ENCODE assay signal across 22 cellular contexts in the genomic region with DNA sequence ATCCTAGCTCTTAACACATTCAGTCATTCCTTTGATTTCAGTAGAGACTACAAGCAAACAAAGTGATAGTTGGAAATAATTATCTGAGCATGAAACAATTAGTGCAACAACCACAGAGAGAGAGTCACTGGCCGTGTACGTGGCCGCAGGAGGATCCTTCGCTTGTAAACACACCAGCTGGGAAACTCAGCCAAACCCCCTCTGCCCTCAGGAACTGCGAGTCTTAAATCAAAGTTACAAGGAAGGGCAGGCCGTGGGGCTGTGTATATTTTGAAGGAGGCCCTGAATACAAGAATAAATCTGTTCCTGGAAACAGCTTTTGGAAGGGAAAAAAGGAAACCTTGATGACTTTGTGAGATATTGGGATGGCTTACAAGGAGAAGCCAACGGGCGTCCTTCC.
"Had no signal": no experiment of that assay in that cellular context is flagged by ENCODE, and none has a peak within 500 bp of the region (broad histone marks: within the 10 kb centered on the region; RNA-seq: fewer than 3 reads in every experiment).

No MANE protein-coding gene starts in this region.

- H3K27me3 Mint-ChIP-seq: activated B cell treated with CpG ODN at 0.5 μM for 24 hours had no signal

- H3K27ac Mint-ChIP-seq: activated B cell treated with CpG ODN at 0.5 μM for 24 hours; activated naive CD8-positive, alpha-beta T cell treated with anti-CD3 and anti-CD28 coated beads, Interleukin-2, amount 50 U/mL, for 24 hours; immature natural killer cell; stimulated activated naive CD8-positive, alpha-beta T cell treated with anti-CD3 and anti-CD28 coated beads, Interleukin-15, Interleukin-2, amounts not matched to agents 100 ng/mL and 50 ng/mL, for 24 hours; T-helper 1 cell treated with Interleukin-12 subunit alpha and Interleukin-12 subunit beta and Interleukin-4 antibody, amounts not matched to agents 30 μg/mL and 1 μg/mL, for 36 hours had no signal

- H3K9me3 ChIP-seq: mucosa of descending colon, thyroid gland had no signal

- H3K9me3 Mint-ChIP-seq: activated B cell treated with CpG ODN at 0.5 μM for 24 hours; activated naive CD8-positive, alpha-beta T cell treated with anti-CD3 and anti-CD28 coated beads, Interleukin-2, amount 50 U/mL, for 24 hours; immature natural killer cell; stimulated activated naive CD8-positive, alpha-beta T cell treated with anti-CD3 and anti-CD28 coated beads, Interleukin-15, Interleukin-2, amounts not matched to agents 100 ng/mL and 50 ng/mL, for 24 hours; T-helper 1 cell treated with Interleukin-12 subunit alpha and Interleukin-12 subunit beta and Interleukin-4 antibody, amounts not matched to agents 30 μg/mL and 1 μg/mL, for 36 hours had no signal

- H3K27me3 ChIP-seq: thyroid gland had no signal

- H3K36me3 ChIP-seq: thyroid gland had no signal

- H3K27ac ChIP-seq: coronary artery, thyroid gland had no signal

- H3K36me3 Mint-ChIP-seq: immature natural killer cell had no signal

- DNase-seq: activated B cell treated with CpG ODN at 0.5 μM for 24 hours; activated CD4-positive, alpha-beta T cell treated with anti-CD3 and anti-CD28 coated beads for 4 hours; activated CD4-positive, alpha-beta T cell treated with anti-CD3 and anti-CD28 coated beads, Interleukin-2, amount 50 U/mL, for 48 hours; activated gamma-delta T cell; activated naive CD4-positive, alpha-beta T cell treated with anti-CD3 and anti-CD28 coated beads, Interleukin-2, amount 50 U/mL, for 16 hours; activated naive CD8-positive, alpha-beta T cell treated with anti-CD3 and anti-CD28 coated beads, Interleukin-2, amount 50 U/mL, for 24 hours; activated T-cell treated with anti-CD3 and anti-CD28 coated beads for 4 hours; cerebellar nuclear complex; foreskin melanocyte; immature natural killer cell; kidney glomerular epithelial cell; mesendoderm; mucosa of descending colon; occipital lobe; posterior cingulate gyrus; stimulated activated CD4-positive, alpha-beta T cell treated with anti-CD3 and anti-CD28 coated beads, Interleukin-12 subunit alpha, Interleukin-12 subunit beta, amount 100 ng/mL, for 4 hours; substantia nigra; thyroid gland had no signal

- H3K4me1 Mint-ChIP-seq: activated B cell treated with CpG ODN at 0.5 μM for 24 hours; activated naive CD8-positive, alpha-beta T cell treated with anti-CD3 and anti-CD28 coated beads, Interleukin-2, amount 50 U/mL, for 24 hours; immature natural killer cell; neural crest cell had no signal

- H3K4me3 ChIP-seq: coronary artery, mucosa of descending colon, thyroid gland had no signal

- H3K4me3 Mint-ChIP-seq: activated B cell treated with CpG ODN at 0.5 μM for 24 hours; activated naive CD8-positive, alpha-beta T cell treated with anti-CD3 and anti-CD28 coated beads, Interleukin-2, amount 50 U/mL, for 24 hours; immature natural killer cell; neural crest cell; stimulated activated naive CD8-positive, alpha-beta T cell treated with anti-CD3 and anti-CD28 coated beads, Interleukin-15, Interleukin-2, amounts not matched to agents 100 ng/mL and 50 ng/mL, for 24 hours; T-helper 1 cell treated with Interleukin-12 subunit alpha and Interleukin-12 subunit beta and Interleukin-4 antibody, amounts not matched to agents 30 μg/mL and 1 μg/mL, for 36 hours had no signal

- H3K4me1 ChIP-seq: thyroid gland had no signal
